In genomic region chr9:127715443-127716337, GRCh38 we compare ENCODE assay signal across 8 cellular contexts. TPM values are rescaled to one million over a fixed set of nuclear protein-coding genes. Genes with fewer than 3 reads are reported as not detected.
A peak's percentile ranks its signal among the peaks of the same experiment; 100 is the strongest.
DNase-seq lines count a peak whose midpoint lies in the region; ATAC-seq and TF ChIP-seq lines count a peak whose summit lies in the region.

A gene with protein sequence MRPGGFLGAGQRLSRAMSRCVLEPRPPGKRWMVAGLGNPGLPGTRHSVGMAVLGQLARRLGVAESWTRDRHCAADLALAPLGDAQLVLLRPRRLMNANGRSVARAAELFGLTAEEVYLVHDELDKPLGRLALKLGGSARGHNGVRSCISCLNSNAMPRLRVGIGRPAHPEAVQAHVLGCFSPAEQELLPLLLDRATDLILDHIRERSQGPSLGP (minus strand): TSS chr9:127715663. CDS start chr9:127715639, 24 bp downstream.
Gene TTC16, plus strand, starts transcription at chr9:127716079. Its CDS starts 67 bp downstream, at chr9:127716146.

- H3K9me3 ChIP-seq in SK-N-MC (ENCODE audit: low read depth, low read length) = no peaks in the 10 kb centered on the region
- no peaks in the 10 kb centered on the region for H3K9me3 ChIP-seq in suprapubic skin

- peak within 1 kb of the TSS; percentile 99 for H3K4me3 Mint-ChIP-seq in activated naive CD4-positive, alpha-beta T cell treated with anti-CD3 and anti-CD28 coated beads, Interleukin-2, amount 50 U/mL, for 24 hours

- ATAC-seq in HG02588 (IDR thresholded peaks at IDR 0.05; ENCODE audit: unreplicated experiment) = peak; percentile 90

- peak within 1 kb of the TSS; percentile 91 for H3K4me3 ChIP-seq in GM06990 (replicated peaks; ENCODE audit: low read depth, low read length)
- peak within 1 kb of the TSS; percentile 86 for H3K4me3 ChIP-seq in SK-N-MC
- peak within 1 kb of the TSS; percentile 70 for H3K4me3 ChIP-seq in suprapubic skin

- 5% methylated on average over 43 of the region's 65 CpGs for WGBS in suprapubic skin

- TF ChIP-seq POLR2A in suprapubic skin (IDR thresholded peaks at IDR 0.05) = peak in 1 of 2 donors; percentile 52

- H3K9ac ChIP-seq in SK-N-MC (ENCODE audit: insufficient read length) = peak within 1 kb of the TSS; percentile 62

- no peaks in the 10 kb centered on the region for H3K36me3 Mint-ChIP-seq in activated naive CD4-positive, alpha-beta T cell treated with anti-CD3 and anti-CD28 coated beads, Interleukin-2, amount 50 U/mL, for 24 hours

- no peak within 1 kb of the TSS for H3K27ac ChIP-seq in SK-N-MC
- H3K27ac ChIP-seq in suprapubic skin = peak within 1 kb of the TSS; percentile 79

- H3K27ac Mint-ChIP-seq in activated naive CD4-positive, alpha-beta T cell treated with anti-CD3 and anti-CD28 coated beads, Interleukin-2, amount 50 U/mL, for 24 hours = peak within 1 kb of the TSS; percentile 96

- no peaks in the 10 kb centered on the region for H3K9me3 Mint-ChIP-seq in activated naive CD4-positive, alpha-beta T cell treated with anti-CD3 and anti-CD28 coated beads, Interleukin-2, amount 50 U/mL, for 24 hours

- H3K36me3 ChIP-seq in GM06990 (ENCODE audit: control insufficient read depth, insufficient read depth, low read length) (no peaks in the 10 kb centered on the region; the same call in 1 of the 2 replicates), SK-N-MC (ENCODE audit: insufficient read depth, low read length) (no peaks in the 10 kb centered on the region), suprapubic skin (no peaks in the 10 kb centered on the region)

- TF ChIP-seq EP300 in suprapubic skin (IDR thresholded peaks at IDR 0.05) = no peak

- DNase-seq in GM06990 (ENCODE audit: extremely low read depth, insufficient read length) = peak; percentile 95
- DNase-seq in NCI-H1048 (lab: John Stamatoyannopoulos, UW) = peak; percentile 85
- DNase-seq in SK-N-MC (ENCODE audit: low read depth, low spot score) = peak; percentile 39
- DNase-seq in globus pallidus (ENCODE audit: low spot score) = peak; percentile 95
- peak; percentile 52 to 98 (median 94) for DNase-seq in nucleus accumbens (lab: John Stamatoyannopoulos, UW)
- peak; percentile 99 for DNase-seq in suprapubic skin (ENCODE audit: low spot score in 2 of 2)

- TF ChIP-seq CTCF in GM06990 (IDR thresholded peaks at IDR 0.05; ENCODE audit: insufficient read depth, low read length, poor library complexity, severe bottlenecking) (no peak), suprapubic skin (IDR thresholded peaks at IDR 0.05) (no peak)

- H3K4me1 Mint-ChIP-seq in activated naive CD4-positive, alpha-beta T cell treated with anti-CD3 and anti-CD28 coated beads, Interleukin-2, amount 50 U/mL, for 24 hours = peaks cover 43% of the 10 kb centered on the region

- H3K27me3 ChIP-seq in GM06990 (replicated peaks; ENCODE audit: control insufficient read depth, insufficient read depth, low read length) (no peaks in the 10 kb centered on the region), suprapubic skin (no peaks in the 10 kb centered on the region)

- no peaks in the 10 kb centered on the region for H3K27me3 Mint-ChIP-seq in activated naive CD4-positive, alpha-beta T cell treated with anti-CD3 and anti-CD28 coated beads, Interleukin-2, amount 50 U/mL, for 24 hours

- peaks cover 20% of the 10 kb centered on the region for H3K4me1 ChIP-seq in suprapubic skin

RNA-seq across cellular contexts. Expression of the first gene that starts in this region (rescaled TPM):
- total RNA-seq in suprapubic skin = 10 to 100 TPM in 3 of 4 donors, 1 to 10 TPM in 1; 7.4 to 58.4 (median 41.6) TPM

RNA-seq across cellular contexts. Expression of gene TTC16, which starts in this region (rescaled TPM):
- total RNA-seq in suprapubic skin = under 1 TPM in 2 of 4 donors, not detected in 2; 0.16 to 0.21 TPM

Comparison
In these comparisons a context has a peak if more than half of its experiments do, and no peak if none do; other contexts are left out.
1. DNase-seq: peak in every context shown above with its lines; median percentile 99 in suprapubic skin; 95 in GM06990; 95 in globus pallidus; 94 in nucleus accumbens; 85 in NCI-H1048; 39 in SK-N-MC.